ENCODE assay signal across 14 cellular contexts in the genomic region with DNA sequence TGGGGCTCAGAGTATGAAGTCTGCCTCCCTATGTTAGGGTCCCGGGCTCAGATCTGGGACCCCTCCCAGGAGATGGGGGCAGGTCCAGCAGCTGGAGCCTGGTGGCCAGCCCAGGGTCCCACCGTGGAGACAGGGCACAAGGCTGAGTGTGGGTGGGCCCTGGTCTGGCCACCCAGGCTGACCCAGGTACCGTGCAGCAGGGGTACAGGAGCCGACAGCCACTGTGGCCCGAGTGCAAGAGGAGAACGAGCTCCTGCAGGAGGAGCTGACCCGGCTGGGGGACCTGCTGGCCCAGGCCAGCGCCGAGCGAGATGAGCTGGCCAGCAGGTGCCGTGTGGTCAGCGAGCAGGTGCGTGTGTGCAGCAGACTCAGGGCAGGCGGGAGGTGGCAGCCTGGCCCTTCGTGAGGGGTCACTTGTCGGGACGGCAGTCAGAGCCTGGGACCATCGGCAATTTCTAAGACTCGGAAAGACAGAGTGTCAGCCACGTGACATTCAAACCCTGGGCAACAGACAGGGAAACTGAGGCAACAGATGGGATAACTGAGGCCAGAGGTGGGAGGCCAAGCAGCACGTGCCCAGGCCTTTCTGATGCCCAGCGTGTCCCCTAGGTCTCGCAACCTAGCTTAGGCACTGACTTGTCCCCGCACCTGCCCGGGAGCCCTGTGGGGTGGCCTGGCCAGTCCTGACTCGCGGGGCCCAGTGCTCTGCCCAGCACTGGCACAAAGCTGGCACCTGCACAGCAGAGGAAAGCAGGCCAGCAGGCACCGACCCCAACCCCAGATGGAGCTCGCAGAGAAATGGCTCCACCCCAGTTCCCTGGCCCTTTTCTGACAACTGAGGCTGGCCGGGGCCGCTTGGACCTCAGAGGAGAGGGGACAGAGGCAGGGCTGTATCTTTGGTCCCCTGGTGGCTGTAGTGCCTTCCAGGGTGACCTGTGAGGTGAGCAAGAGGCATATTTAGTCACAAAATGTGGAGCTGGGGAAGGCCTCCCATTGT. TPM values are rescaled to one million over a fixed set of nuclear protein-coding genes. Genes with fewer than 3 reads are reported as not detected.
DNase-seq lines count a peak whose midpoint lies in the region; ATAC-seq and TF ChIP-seq lines count a peak whose summit lies in the region.
"Had no signal": no experiment of that assay in that cellular context is flagged by ENCODE, and none has a peak within 500 bp of the region (broad histone marks: within the 10 kb centered on the region; RNA-seq: fewer than 3 reads in every experiment).

No MANE protein-coding gene starts in this region.

- no peak overlapping the region for H3K4me3 Mint-ChIP-seq in CD14-positive monocyte

- H3K27ac Mint-ChIP-seq in CD14-positive monocyte, result peak overlapping the region in 1 of 7 donors; percentile 30

- H3K36me3 ChIP-seq in SJSA1 (no peaks in the 10 kb centered on the region), heart left ventricle (no peaks in the 10 kb centered on the region)
- H3K36me3 ChIP-seq: neutrophil had no signal

- peak; percentile 44 for DNase-seq in CD14-positive monocyte (ENCODE audit: low spot score)
- DNase-seq in SJSA1 (ENCODE audit: low read depth in 1 of 2, low spot score in 2 of 2), result peak in 1 of 2 experiments; percentile 46
- DNase-seq in heart left ventricle, result peak; percentile 5 to 44 (median 21)
- DNase-seq in retina, result peak; percentile 3
- DNase-seq in Kasumi-1 (lab: John Stamatoyannopoulos, UW), result no peak
- DNase-seq in SHP77 treated with DMSO at 0.1 percent for 48 hours (lab: John Stamatoyannopoulos, UW), result no peak
- DNase-seq: activated CD4-positive, alpha-beta T cell treated with anti-CD3 and anti-CD28 coated beads for 1 hour; anterior cingulate cortex; COR-L47 had no signal

- no peaks in the 10 kb centered on the region for H3K9me3 Mint-ChIP-seq in CD14-positive monocyte
- H3K9me3 Mint-ChIP-seq: IgD-negative memory B cell had no signal

- H3K9me3 ChIP-seq in SJSA1 (replicated peaks) (no peaks in the 10 kb centered on the region), heart left ventricle (no peaks in the 10 kb centered on the region)
- H3K9me3 ChIP-seq: neutrophil had no signal

- H3K27ac ChIP-seq in SJSA1 (peak overlapping the region; percentile 94), heart left ventricle (no peak overlapping the region)
- H3K27ac ChIP-seq: neutrophil had no signal

- peaks cover 70% of the 10 kb centered on the region for H3K4me1 ChIP-seq in SJSA1 (replicated peaks)
- H3K4me1 ChIP-seq in heart left ventricle, result peaks cover 0 to 32% (median 10%) of the 10 kb centered on the region in 12 donors

- H3K27me3 ChIP-seq in SJSA1 (replicated peaks), result no peaks in the 10 kb centered on the region
- peaks cover 0 to 18% (median 7%) of the 10 kb centered on the region in 9 donors for H3K27me3 ChIP-seq in heart left ventricle

- intact Hi-C loops in CD14-positive monocyte (cut with micrococcal nuclease) (no loop called here), heart left ventricle (cut with DNase I) (loop anchor here in 5 of 10 donors (5.0 to 10.0 kb wide), 2 partner anchors 67 to 75 kb away; a partner anchor contains a TSS)

- no peak for TF ChIP-seq POLR2A in heart left ventricle (IDR thresholded peaks at IDR 0.05)

- WGBS in heart left ventricle, 4 donors, result 86 to 92% (median 90%) methylated on average over 21 to 31 of the region's 31 CpGs

- H3K36me3 Mint-ChIP-seq in CD14-positive monocyte, result no peaks in the 10 kb centered on the region
- H3K36me3 Mint-ChIP-seq: IgD-negative memory B cell had no signal

- ATAC-seq in heart left ventricle (no peak), GM18520 (IDR thresholded peaks at IDR 0.05; ENCODE audit: unreplicated experiment) (no peak), GM19395 (IDR thresholded peaks at IDR 0.05; ENCODE audit: unreplicated experiment) (no peak)

- no peak for TF ChIP-seq CTCF in CD14-positive monocyte (IDR thresholded peaks at IDR 0.05)
- TF ChIP-seq CTCF in heart left ventricle (IDR thresholded peaks at IDR 0.05), result no peak

- H3K4me1 Mint-ChIP-seq in CD14-positive monocyte, result no peaks in the 10 kb centered on the region

- H3K27me3 Mint-ChIP-seq in CD14-positive monocyte (ENCODE audit: low read depth in 3 of 3), result peaks cover 8 to 22% (median 12%) of the 10 kb centered on the region in 3 donors

- H3K4me3 ChIP-seq in SJSA1 (no peak overlapping the region), heart left ventricle (no peak overlapping the region)

RNA-seq across cellular contexts. Expression of a gene that starts 13.9 kb away (rescaled TPM):
- polyA plus RNA-seq in CD14-positive monocyte, result not detected
- not detected in 2 replicates for total RNA-seq in SJSA1 (2014; rRNA removed; shearing (Covaris generic))
- not detected for total RNA-seq in heart left ventricle
- polyA plus RNA-seq in heart left ventricle, result not detected
- total RNA-seq: epithelial cell of proximal tubule had no signal
- polyA plus RNA-seq: IgD-negative memory B cell had no signal

RNA-seq across cellular contexts. Expression of a gene that starts 24.1 kb away (rescaled TPM):
- polyA plus RNA-seq in CD14-positive monocyte (not detected), heart left ventricle (under 1 TPM in 1 of 2 donors, not detected in 1; 0.10 TPM)
- 0.42 and 0.91 TPM in 2 replicates for total RNA-seq in SJSA1 (2014; rRNA removed; shearing (Covaris generic))
- under 1 TPM in 1 of 9 donors, not detected in 8; 0.75 TPM for total RNA-seq in heart left ventricle
- polyA plus RNA-seq: IgD-negative memory B cell had no signal

RNA-seq across cellular contexts. Expression of a gene that starts 51.5 kb away (rescaled TPM):
- not detected for polyA plus RNA-seq in CD14-positive monocyte
- 0.26 TPM in 1 of 2 replicates, not detected in the other for total RNA-seq in SJSA1 (2014; rRNA removed; shearing (Covaris generic))
- total RNA-seq in heart left ventricle, result not detected
- polyA plus RNA-seq in heart left ventricle, result under 1 TPM in 1 of 2 donors, not detected in 1; 0.06 TPM
- total RNA-seq: epithelial cell of proximal tubule had no signal
- polyA plus RNA-seq: IgD-negative memory B cell had no signal

Comparison
In these comparisons a context has a peak if more than half of its experiments do, and no peak if none do; other contexts are left out.
1. DNase-seq: peak in CD14-positive monocyte (single experiment), heart left ventricle (5 of 5) and retina (single experiment); none in Kasumi-1 (0 of 2) and SHP77 treated with DMSO at 0.1 percent for 48 hours (single experiment).